19 cellular contexts compared by ENCODE assay signal in genomic region chr10:78251041-78251434, GRCh38.
"Had no signal": no experiment of that assay in that cellular context is flagged by ENCODE, and none has a peak within 500 bp of the region (broad histone marks: within the 10 kb centered on the region; RNA-seq: fewer than 3 reads in every experiment).

No MANE protein-coding gene starts in this region.

- H3K4me1 ChIP-seq: breast epithelium, pancreas had no signal

- H3K9me3 ChIP-seq: ascending aorta, breast epithelium, pancreas, thyroid gland had no signal

- H3K4me3 ChIP-seq: ascending aorta, breast epithelium, lung, pancreas, smooth muscle cell, thyroid gland had no signal

- H3K4me2 ChIP-seq: smooth muscle cell had no signal

- H3K9me3 Mint-ChIP-seq: activated CD4-positive, alpha-beta T cell treated with anti-CD3 and anti-CD28 coated beads, Interleukin-2, amount 10 ng/mL, durations not matched to agents 24 days and 14 days; activated naive CD4-positive, alpha-beta T cell treated with anti-CD3 and anti-CD28 coated beads, Interleukin-2, amount 10 ng/mL, durations not matched to agents 7 days and 5 days; activated T-cell treated with anti-CD3 and anti-CD28 coated beads, Interleukin-2, amount 50 U/mL, for 4 hours; mesothelial cell of epicardium; neural crest cell had no signal

- H3K27ac ChIP-seq: ascending aorta, breast epithelium, pancreas, thyroid gland had no signal

- H3K36me3 Mint-ChIP-seq: activated naive CD4-positive, alpha-beta T cell treated with anti-CD3 and anti-CD28 coated beads, Interleukin-2, amount 10 ng/mL, durations not matched to agents 7 days and 5 days; mesothelial cell of epicardium; stimulated activated naive B cell treated with anti-CD40 and anti-IgM and Interleukin-4, amounts not matched to agents 10 μg/mL and 1 μg/mL and 100 μg/mL, for 72 hours had no signal

- H3K27ac Mint-ChIP-seq: activated CD4-positive, alpha-beta T cell treated with anti-CD3 and anti-CD28 coated beads, Interleukin-2, amount 10 ng/mL, durations not matched to agents 24 days and 14 days; activated naive CD4-positive, alpha-beta T cell treated with anti-CD3 and anti-CD28 coated beads, Interleukin-2, amount 10 ng/mL, durations not matched to agents 7 days and 5 days; stimulated activated naive B cell treated with anti-CD40 and anti-IgM and Interleukin-4, amounts not matched to agents 10 μg/mL and 1 μg/mL and 100 μg/mL, for 72 hours had no signal

- ATAC-seq: activated T-cell treated with anti-CD3 and anti-CD28 coated beads, Interleukin-2, amount 50 U/mL, for 4 hours; esophagus mucosa; left colon; sciatic nerve had no signal

- FAIRE-seq: pancreas had no signal

- DNase-seq: activated CD4-positive, alpha-beta T cell treated with anti-CD3 and anti-CD28 coated beads, Interleukin-2, amount 10 ng/mL, durations not matched to agents 24 days and 14 days; activated CD8-positive, alpha-beta memory T cell treated with anti-CD3 and anti-CD28 coated beads, Interleukin-2, amount 50 U/mL, for 4 hours; activated effector memory CD4-positive, alpha-beta T cell treated with Interleukin-2 at 50 U/mL for 16 hours; activated naive CD4-positive, alpha-beta T cell treated with anti-CD3 and anti-CD28 coated beads, Interleukin-2, amount 10 ng/mL, durations not matched to agents 7 days and 5 days; activated T-cell treated with anti-CD3 and anti-CD28 coated beads, Interleukin-2, amount 50 U/mL, for 4 hours; cortex of kidney; effector CD4-positive, alpha-beta T cell; left colon; pancreas; stimulated activated naive B cell treated with anti-CD40 and anti-IgM and Interleukin-4, amounts not matched to agents 10 μg/mL and 1 μg/mL and 100 μg/mL, for 72 hours had no signal

- H3K36me3 ChIP-seq: ascending aorta, breast epithelium, pancreas, thyroid gland had no signal

- H3K27me3 ChIP-seq: ascending aorta, breast epithelium, pancreas, thyroid gland had no signal

- H3K4me1 Mint-ChIP-seq: mesothelial cell of epicardium had no signal

- H3K4me3 Mint-ChIP-seq: activated CD4-positive, alpha-beta T cell treated with anti-CD3 and anti-CD28 coated beads, Interleukin-2, amount 10 ng/mL, durations not matched to agents 24 days and 14 days; activated naive CD4-positive, alpha-beta T cell treated with anti-CD3 and anti-CD28 coated beads, Interleukin-2, amount 10 ng/mL, durations not matched to agents 7 days and 5 days; activated T-cell treated with anti-CD3 and anti-CD28 coated beads, Interleukin-2, amount 50 U/mL, for 4 hours; mesothelial cell of epicardium; neural crest cell; stimulated activated naive B cell treated with anti-CD40 and anti-IgM and Interleukin-4, amounts not matched to agents 10 μg/mL and 1 μg/mL and 100 μg/mL, for 72 hours had no signal
